In genomic region chr17:46790216-46790615, GRCh38 we compare ENCODE assay signal across 1 cellular context.
A peak's percentile ranks its signal among the peaks of the same experiment; 100 is the strongest.
TF ChIP-seq lines count a peak whose summit lies in the region.

No MANE protein-coding gene starts in this region.

TF ChIP-seq in H1, 55 proteins besides CTCF, POLR2A, EP300 and RAD21:
- TF ChIP-seq SRF (IDR thresholded peaks at IDR 0.05; ENCODE audit: low read depth, low read length) (no peak), TCF12 (IDR thresholded peaks at IDR 0.05; ENCODE audit: low read depth, low read length) (0 out of 2 replicates have a peak, but pooled peaks have one; percentile 52), RFX5 (IDR thresholded peaks at IDR 0.05; ENCODE audit: borderline replicate concordance, low read depth, low read length) (no peak), MAX (IDR thresholded peaks at IDR 0.05) (no peak), RXRA (IDR thresholded peaks at IDR 0.05; ENCODE audit: insufficient read depth, low read depth, low read length) (no peak), MAFK (IDR thresholded peaks at IDR 0.05; ENCODE audit: low read depth, low read length) (no peak), SIX5 (IDR thresholded peaks at IDR 0.05; ENCODE audit: low read depth, low read length) (no peak), SIRT6 (IDR thresholded peaks at IDR 0.05; ENCODE audit: low read length) (no peak), SP2 (IDR thresholded peaks at IDR 0.05; ENCODE audit: low read length) (no peak), CTBP2 (IDR thresholded peaks at IDR 0.05; ENCODE audit: borderline replicate concordance, insufficient read depth, insufficient read length, low read length) (no peak), TEAD4 (IDR thresholded peaks at IDR 0.05; ENCODE audit: low read depth, low read length) (peak; percentile 64), RBBP5 (IDR thresholded peaks at IDR 0.05; ENCODE audit: borderline replicate concordance, low read depth, low read length) (no peak), KDM1A (IDR thresholded peaks at IDR 0.05; ENCODE audit: borderline replicate concordance, low read length) (peak; percentile 21; the same call in 1 of the 2 replicates), HDAC6 (IDR thresholded peaks at IDR 0.05; ENCODE audit: low read depth, low read length) (no peak), POLR2AphosphoS5 (IDR thresholded peaks at IDR 0.05; ENCODE audit: low read depth, low read length) (0 out of 2 replicates have a peak, but pooled peaks have one; percentile 41), ASH2L (IDR thresholded peaks at IDR 0.05; ENCODE audit: low read length) (no peak), E2F6 (IDR thresholded peaks at IDR 0.05) (no peak)
